1 cellular context compared by ENCODE assay signal in the genomic region with DNA sequence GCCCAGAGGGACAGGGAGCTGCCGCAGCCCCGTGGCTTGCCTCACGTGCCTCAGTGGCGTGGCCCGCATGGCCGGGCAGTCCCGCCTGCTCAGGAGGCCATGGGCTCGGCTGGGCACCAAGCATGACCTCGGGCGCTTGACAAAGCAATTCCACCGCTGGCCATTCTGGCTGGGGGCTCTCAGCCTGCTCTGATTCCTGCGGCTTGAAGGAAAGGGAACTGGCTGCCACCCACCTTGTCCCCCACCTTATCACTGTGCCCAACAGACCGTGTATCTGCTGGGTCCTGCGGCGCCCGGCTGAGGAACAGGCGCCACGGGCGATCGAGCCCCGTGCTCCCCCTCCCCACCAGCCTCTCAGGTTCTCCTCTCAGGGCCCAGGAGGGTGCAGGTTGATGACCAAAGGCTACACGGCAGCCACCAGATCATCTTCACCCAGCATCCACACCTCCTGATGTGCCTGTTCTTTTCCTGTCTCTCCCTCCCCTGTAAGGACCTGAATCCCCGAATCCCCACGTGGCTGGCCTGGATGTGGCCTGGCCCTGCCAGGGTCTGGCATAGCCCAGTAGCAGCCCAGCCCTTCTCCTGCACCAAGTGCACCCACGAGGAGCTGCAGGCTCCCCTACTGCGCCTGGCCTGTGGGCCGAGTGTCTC.
TF ChIP-seq lines count a peak whose summit lies in the region.

No MANE protein-coding gene starts in this region.

TF ChIP-seq in H1, 55 proteins besides CTCF, POLR2A, EP300 and RAD21:
- TF ChIP-seq EZH2 (IDR thresholded peaks at IDR 0.05; ENCODE audit: low read depth, low read length, severe bottlenecking) (no peak), MAFK (IDR thresholded peaks at IDR 0.05; ENCODE audit: low read depth, low read length) (no peak)
